Comparison of ENCODE assay signal across 12 cellular contexts in the genomic region with DNA sequence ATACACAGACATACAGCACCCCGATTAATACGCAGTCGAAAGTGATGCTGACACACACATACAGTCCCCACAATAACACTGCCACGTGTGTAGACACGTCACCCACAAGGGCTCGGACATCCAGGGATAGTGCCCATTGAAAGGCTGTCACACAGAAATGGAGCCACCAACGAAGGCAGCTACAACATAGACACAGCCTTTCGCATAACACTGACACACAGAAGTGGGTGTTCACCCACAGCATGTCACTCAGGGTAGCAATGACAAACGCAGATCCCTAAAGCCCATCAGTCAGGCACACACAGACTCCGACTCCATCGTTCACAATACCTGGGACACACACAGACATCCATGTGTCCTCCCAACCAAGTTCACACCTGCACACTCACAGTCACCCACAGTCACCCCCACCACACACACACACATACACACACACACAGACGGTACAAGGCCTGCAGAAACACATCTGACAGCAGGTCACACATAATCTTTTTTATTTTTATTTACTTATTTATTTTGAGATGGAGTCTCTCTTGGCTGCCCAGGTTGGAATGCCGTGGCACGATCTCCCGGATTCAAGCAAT. TPM values are rescaled to one million over a fixed set of nuclear protein-coding genes. Genes with fewer than 3 reads are reported as not detected.
DNase-seq lines count a peak whose midpoint lies in the region; ATAC-seq, FAIRE-seq and TF ChIP-seq lines count a peak whose summit lies in the region.
"Had no signal": no experiment of that assay in that cellular context is flagged by ENCODE, and none has a peak within 500 bp of the region (broad histone marks: within the 10 kb centered on the region; RNA-seq: fewer than 3 reads in every experiment).

No MANE protein-coding gene starts in this region.

- H3K23ac ChIP-seq in H1 (ENCODE audit: insufficient read length), result no peak overlapping the region

- H3K14ac ChIP-seq in H1 (ENCODE audit: insufficient read length), result no peak overlapping the region

- H3K9me3 ChIP-seq in Caco-2, result no peaks in the 10 kb centered on the region
- H3K9me3 ChIP-seq in OCI-LY3 (ENCODE audit: insufficient read depth, low read length), result no peaks in the 10 kb centered on the region
- no peaks in the 10 kb centered on the region for H3K9me3 ChIP-seq in H1 (ENCODE audit: insufficient read depth in 2 of 2, low read depth in 1 of 2, low read length in 1 of 2)
- H3K9me3 ChIP-seq in neuron (ENCODE audit: low read length), result no peaks in the 10 kb centered on the region
- H3K9me3 ChIP-seq: prostate gland had no signal

- peak overlapping the region; percentile 43; the same call in 1 of the 2 replicates for H3K4me2 ChIP-seq in OCI-LY3 (ENCODE audit: low read length)
- peak overlapping the region; percentile 42 to 77; a peak in 3 of 4 replicates for H3K4me2 ChIP-seq in H1 (ENCODE audit: insufficient read depth in 1 of 2, low read depth in 2 of 2, low read length in 2 of 2)

- FAIRE-seq in H1 (lab: Jason Lieb, UNC) (peak; percentile 24), H54 (lab: Jason Lieb, UNC) (no peak)
- FAIRE-seq: GM12892 had no signal

- no peak overlapping the region for H3K18ac ChIP-seq in H1 (ENCODE audit: extremely low read depth, low read length)

- POLR2A ChIA-PET in Caco-2 (lab: Charles Lee), result interaction anchor here (0.7 kb wide), 1 partner anchor 158 kb away, joined by 3 read pairs; no protein-coding TSS in a partner anchor
- POLR2A ChIA-PET in H1 (lab: Charles Lee; ENCODE audit: partially characterized antibody), result interaction anchor here (0.7 to 1.4 kb wide), 3 partner anchors 19 to 20 kb away, joined by 3 to 5 read pairs (median 3); no protein-coding TSS in a partner anchor

- H2AFZ ChIP-seq in OCI-LY3 (ENCODE audit: low read depth, low read length), result no peak overlapping the region
- H2AFZ ChIP-seq in H1 (ENCODE audit: low read length), result no peak overlapping the region
- H2AFZ ChIP-seq in neuron (ENCODE audit: low read depth, low read length), result no peak overlapping the region

- H3K56ac ChIP-seq in H1 (replicated peaks; ENCODE audit: insufficient read length, low read depth, low read length), result no peak overlapping the region

- no peak overlapping the region for H2BK15ac ChIP-seq in H1 (ENCODE audit: low read length)

- TF ChIP-seq POLR2A in H1 (IDR thresholded peaks at IDR 0.05; ENCODE audit: control extremely low read depth in 1 of 2, low read depth in 2 of 2, low read length in 2 of 2), result no peak
- no peak for TF ChIP-seq POLR2A in H54 (IDR thresholded peaks at IDR 0.05; ENCODE audit: low read depth, low read length)

- H3K4me3 Mint-ChIP-seq in Caco-2 (ENCODE audit: unreplicated experiment), result peak overlapping the region; percentile 78

- no peak overlapping the region for H4K8ac ChIP-seq in H1 (ENCODE audit: extremely low read depth, insufficient read depth, low read length)

- TF ChIP-seq CTCF in Caco-2 (IDR thresholded peaks at IDR 0.05; ENCODE audit: insufficient read depth in 1 of 2, low read depth in 1 of 2, low read length in 1 of 2, severe bottlenecking in 1 of 2, unreplicated experiment in 1 of 2) (no peak), OCI-LY3 (IDR thresholded peaks at IDR 0.05; ENCODE audit: low read depth, low read length) (no peak), H1 (IDR thresholded peaks at IDR 0.05; ENCODE audit: control extremely low read depth in 1 of 3, insufficient read depth in 1 of 3, low read depth in 1 of 3, low read length in 3 of 3) (no peak)

- BruUV-seq in Caco-2 (replicated peaks; lab: Mats Ljungman, UMichigan), result no TSS peak

- no peak for ATAC-seq in GM18858 (IDR thresholded peaks at IDR 0.05; ENCODE audit: unreplicated experiment)
- ATAC-seq in HG03442 (IDR thresholded peaks at IDR 0.05; ENCODE audit: unreplicated experiment), result no peak

- no peak overlapping the region for H2BK20ac ChIP-seq in H1 (ENCODE audit: low read length)

- peak overlapping the region; percentile 6; the same call in 1 of the 2 replicates for H2BK12ac ChIP-seq in H1 (ENCODE audit: low read depth, low read length)

- no peaks in the 10 kb centered on the region; the same call in 1 of the 2 replicates for H3K23me2 ChIP-seq in H1 (ENCODE audit: low read depth, low read length)

- H3K9ac ChIP-seq in OCI-LY3 (ENCODE audit: low read length) (no peak overlapping the region), H1 (replicated peaks in 1 of 4; ENCODE audit: extremely low read depth in 1 of 4, low read depth in 3 of 4, low read length in 3 of 4) (no peak overlapping the region)

- H3K36me3 ChIP-seq in Caco-2 (ENCODE audit: control insufficient read depth, insufficient read depth, low read length) (no peaks in the 10 kb centered on the region), OCI-LY3 (replicated peaks; ENCODE audit: low read depth, low read length) (no peaks in the 10 kb centered on the region), H1 (ENCODE audit: control insufficient read depth in 2 of 4, insufficient read depth in 4 of 4, low read length in 3 of 4) (no peaks in the 10 kb centered on the region), neuron (ENCODE audit: insufficient read depth, low read length) (no peaks in the 10 kb centered on the region)
- H3K36me3 ChIP-seq: prostate gland had no signal

- H4K20me1 ChIP-seq in OCI-LY3 (ENCODE audit: insufficient read depth, low read length) (no peaks in the 10 kb centered on the region), H1 (replicated peaks in 1 of 2; ENCODE audit: control insufficient read depth in 1 of 2, insufficient read depth in 2 of 2, low read length in 2 of 2) (peaks cover 2 to 10% of the 10 kb centered on the region in 2 experiments)

- TF ChIP-seq RAD21 in H1 (IDR thresholded peaks at IDR 0.05 in 1 of 2, conservative IDR thresholded peaks at IDR 0.05 in 1 of 2; ENCODE audit: low read depth in 2 of 2, low read length in 2 of 2), result no peak

- no peak overlapping the region for H3K27ac Mint-ChIP-seq in Caco-2 (ENCODE audit: unreplicated experiment)

- CTCF ChIA-PET in Caco-2 (lab: Charles Lee) (interaction anchor here (0.7 kb wide), 1 partner anchor 82 kb away, joined by 3 read pairs; no protein-coding TSS in a partner anchor), H1 (lab: Charles Lee; ENCODE audit: partially characterized antibody) (interaction anchor here (0.6 to 2.1 kb wide), 5 partner anchors 14 to 174 kb away, joined by 3 to 5 read pairs (median 4); no protein-coding TSS in a partner anchor)

- WGBS in H1 (ENCODE audit: extremely low coverage in 1 of 2, insufficient coverage in 1 of 2, insufficient read length in 1 of 2, insufficient replicate concordance in 2 of 2, low coverage in 1 of 2, low lambda C conversion rate in 2 of 2, missing lambda C conversion rate in 1 of 2), 2 experiments, result 80% methylated on average over 15 of the region's 15 CpGs; no CpG with 5 or more reads in 1 of the 2 experiments

- no peaks in the 10 kb centered on the region for H3K79me1 ChIP-seq in H1 (ENCODE audit: low read depth, low read length)

- H3K4me1 Mint-ChIP-seq in Caco-2 (ENCODE audit: low read depth, unreplicated experiment), result peaks cover 14% of the 10 kb centered on the region

- H3K27me3 ChIP-seq in Caco-2 (replicated peaks; ENCODE audit: control insufficient read depth, insufficient read depth, low read length), result no peaks in the 10 kb centered on the region
- H3K27me3 ChIP-seq in OCI-LY3 (ENCODE audit: low read depth, low read length), result peaks cover 27% of the 10 kb centered on the region
- H3K27me3 ChIP-seq in H1 (replicated peaks in 1 of 4; ENCODE audit: control insufficient read depth in 3 of 4, extremely low read depth in 1 of 4, insufficient read depth in 3 of 4, low read length in 3 of 4), result peaks cover 21 to 74% (median 55%) of the 10 kb centered on the region in 4 experiments
- peaks cover 24% of the 10 kb centered on the region for H3K27me3 ChIP-seq in neuron (ENCODE audit: insufficient read depth, low read length)

- H2BK5ac ChIP-seq in H1 (ENCODE audit: low read depth, low read length), result no peak overlapping the region

- no peak overlapping the region for H3K27ac ChIP-seq in OCI-LY3 (ENCODE audit: low read length)
- no peak overlapping the region for H3K27ac ChIP-seq in H1 (ENCODE audit: low read depth, low read length)
- H3K27ac ChIP-seq: epithelial cell of prostate had no signal

- no peak overlapping the region for H4K91ac ChIP-seq in H1 (replicated peaks; ENCODE audit: insufficient read length, low read length)

- H3K4me1 ChIP-seq in Caco-2 (peaks cover 12% of the 10 kb centered on the region), OCI-LY3 (ENCODE audit: low read length) (peaks cover 3% of the 10 kb centered on the region), H1 (replicated peaks in 1 of 4; ENCODE audit: control insufficient read depth in 3 of 4, insufficient read depth in 4 of 4, low read length in 3 of 4) (peaks cover 1 to 4% (median 4%) of the 10 kb centered on the region in 4 experiments; a peak in 6 of 7 replicates), neuron (ENCODE audit: insufficient read depth, low read length) (peaks cover 16% of the 10 kb centered on the region)

- H4K5ac ChIP-seq in H1 (ENCODE audit: insufficient read length, low read depth, low read length), result no peak overlapping the region

- DNase-seq in Caco-2 (no peak), H1 (ENCODE audit: low read depth in 1 of 2, low spot score in 2 of 2) (no peak), H54 (ENCODE audit: insufficient read length, low spot score) (no peak), NCI-H2171 (lab: John Stamatoyannopoulos, UW) (no peak)
- DNase-seq: NCI-H187 treated with DMSO at 0.1 percent for 48 hours had no signal

- H3K27me3 Mint-ChIP-seq in Caco-2 (ENCODE audit: insufficient read depth, unreplicated experiment), result peaks cover 6% of the 10 kb centered on the region

- H3K4ac ChIP-seq in H1 (replicated peaks; ENCODE audit: insufficient read length, low read depth, low read length), result no peak overlapping the region

- H3K79me2 ChIP-seq in OCI-LY3 (ENCODE audit: low read length) (no peaks in the 10 kb centered on the region), H1 (ENCODE audit: control insufficient read depth in 1 of 2, insufficient read depth in 2 of 2, low read length in 2 of 2) (no peaks in the 10 kb centered on the region)

- no peak for TF ChIP-seq EP300 in H1 (IDR thresholded peaks at IDR 0.05; ENCODE audit: borderline replicate concordance in 1 of 2, low read depth in 2 of 2, low read length in 2 of 2)

- H2BK120ac ChIP-seq in H1 (replicated peaks; ENCODE audit: low read depth, low read length), result no peak overlapping the region

- intact Hi-C loops in Caco-2 (cut with micrococcal nuclease; ENCODE audit: unreplicated experiment), result no loop called here

- peak overlapping the region; percentile 90; the same call in 1 of the 2 replicates for H2AK5ac ChIP-seq in H1 (ENCODE audit: low read depth, low read length)

- H3K9me3 Mint-ChIP-seq in Caco-2 (ENCODE audit: unreplicated experiment), result no peaks in the 10 kb centered on the region

- peak overlapping the region; percentile 60 for H3K4me3 ChIP-seq in Caco-2 (ENCODE audit: low read depth, low read length)
- peak overlapping the region; percentile 66; the same call in 1 of the 2 replicates for H3K4me3 ChIP-seq in OCI-LY3 (ENCODE audit: low read length)
- peak overlapping the region in 2 of 4 experiments; percentile 41 to 66; a peak in 2 of 8 replicates for H3K4me3 ChIP-seq in H1 (ENCODE audit: extremely low read depth in 1 of 4, insufficient read depth in 2 of 4, low read depth in 3 of 4, low read length in 4 of 4)
- peak overlapping the region; percentile 51 for H3K4me3 ChIP-seq in neuron (ENCODE audit: low read length)

- peaks cover 7% of the 10 kb centered on the region for H3K36me3 Mint-ChIP-seq in Caco-2 (ENCODE audit: insufficient read depth, unreplicated experiment)

RNA-seq across cellular contexts. Expression of a gene that starts 10.4 kb away (rescaled TPM):
- total RNA-seq in Caco-2 (2022), result not detected in 2 replicates
- total RNA-seq in H1 (2021; fragmentation: NEBNext Ultra II Directional; extraction: Animal tissue kit (Norgen Biotek cat#: 25700)), result not detected in 2 replicates
- polyA plus RNA-seq in H1 (2011; rRNA removed), result 0.14 and 0.62 TPM in 2 replicates
- not detected for polyA plus RNA-seq in H1 (2011; cell fraction: cytosol; rRNA removed)
- not detected for polyA plus RNA-seq in H1 (2011; cell fraction: nucleus; rRNA removed)
- polyA plus RNA-seq in H1 (2012, experiment 1 of 2), result 0.69 to 0.83 TPM in 2 of 4 replicates, not detected in the others
- polyA plus RNA-seq in H1 (2012, experiment 2 of 2), result not detected
- 1.2 TPM for polyA plus RNA-seq in H1 (2013, experiment 1 of 2)
- polyA plus RNA-seq in H1 (2013, experiment 2 of 2), result 1.3 TPM
- not detected in 2 replicates for polyA minus RNA-seq in H1 (2011; rRNA and poly(A)+ RNA removed)
- polyA minus RNA-seq in H1 (2011; cell fraction: cytosol; rRNA and poly(A)+ RNA removed), result not detected
- not detected for polyA minus RNA-seq in H1 (2011; cell fraction: nucleus; rRNA and poly(A)+ RNA removed)

RNA-seq across cellular contexts. Expression of a gene that starts 39.4 kb away (rescaled TPM):
- 17.3 and 17.4 TPM in 2 replicates for total RNA-seq in Caco-2 (2022)
- 4.6 and 4.7 TPM in 2 replicates for total RNA-seq in H1 (2021; fragmentation: NEBNext Ultra II Directional; extraction: Animal tissue kit (Norgen Biotek cat#: 25700))
- polyA plus RNA-seq in H1 (2011; rRNA removed), result 4.6 and 6.0 TPM in 2 replicates
- 5.2 TPM for polyA plus RNA-seq in H1 (2011; cell fraction: cytosol; rRNA removed)
- 12.9 TPM for polyA plus RNA-seq in H1 (2011; cell fraction: nucleus; rRNA removed)
- 2.8 to 5.0 TPM (median 3.9 TPM) in 4 replicates for polyA plus RNA-seq in H1 (2012, experiment 1 of 2)
- polyA plus RNA-seq in H1 (2012, experiment 2 of 2), result 3.1 TPM
- polyA plus RNA-seq in H1 (2013, experiment 1 of 2), result 3.8 TPM
- polyA plus RNA-seq in H1 (2013, experiment 2 of 2), result 3.4 TPM
- 2.5 and 3.4 TPM in 2 replicates for polyA minus RNA-seq in H1 (2011; rRNA and poly(A)+ RNA removed)
- 3.8 TPM for polyA minus RNA-seq in H1 (2011; cell fraction: cytosol; rRNA and poly(A)+ RNA removed)
- 7.3 TPM for polyA minus RNA-seq in H1 (2011; cell fraction: nucleus; rRNA and poly(A)+ RNA removed)

RNA-seq across cellular contexts. Expression of a gene that starts 39.4 kb away (rescaled TPM):
- total RNA-seq in Caco-2 (2022), result 48.2 and 49.4 TPM in 2 replicates
- 33.0 and 36.4 TPM in 2 replicates for total RNA-seq in H1 (2021; fragmentation: NEBNext Ultra II Directional; extraction: Animal tissue kit (Norgen Biotek cat#: 25700))
- 12.5 and 20.5 TPM in 2 replicates for polyA plus RNA-seq in H1 (2011; rRNA removed)
- 17.1 TPM for polyA plus RNA-seq in H1 (2011; cell fraction: cytosol; rRNA removed)
- 71.1 TPM for polyA plus RNA-seq in H1 (2011; cell fraction: nucleus; rRNA removed)
- 20.2 to 39.2 TPM (median 31.7 TPM) in 4 replicates for polyA plus RNA-seq in H1 (2012, experiment 1 of 2)
- polyA plus RNA-seq in H1 (2012, experiment 2 of 2), result 21.2 TPM
- polyA plus RNA-seq in H1 (2013, experiment 1 of 2), result 17.9 TPM
- 16.1 TPM for polyA plus RNA-seq in H1 (2013, experiment 2 of 2)
- polyA minus RNA-seq in H1 (2011; rRNA and poly(A)+ RNA removed), result 15.8 and 22.9 TPM in 2 replicates
- polyA minus RNA-seq in H1 (2011; cell fraction: cytosol; rRNA and poly(A)+ RNA removed), result 17.1 TPM
- polyA minus RNA-seq in H1 (2011; cell fraction: nucleus; rRNA and poly(A)+ RNA removed), result 19.3 TPM
